In the genomic region with DNA sequence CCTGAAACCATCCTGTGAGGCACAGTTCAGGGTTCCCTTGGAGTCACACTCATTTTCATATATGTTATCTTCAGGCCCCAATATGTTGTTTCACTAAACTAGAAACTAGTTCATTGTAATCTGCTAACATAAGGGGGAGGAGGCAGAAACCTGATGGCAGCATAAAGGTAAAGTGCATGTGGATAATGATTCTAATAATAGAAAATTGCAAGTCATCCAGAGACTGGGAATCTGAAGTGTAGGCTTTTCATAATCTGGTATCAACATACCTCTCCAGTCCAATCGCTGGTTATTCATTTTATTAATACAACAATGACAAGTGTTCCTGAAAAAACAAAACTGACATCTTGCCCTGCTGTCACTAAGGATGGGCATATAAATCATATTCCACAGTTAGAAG, we compare ENCODE assay signal across 19 cellular contexts.
"Had no signal": no experiment of that assay in that cellular context is flagged by ENCODE, and none has a peak within 500 bp of the region (broad histone marks: within the 10 kb centered on the region; RNA-seq: fewer than 3 reads in every experiment).

No MANE protein-coding gene starts in this region.

- H3K36me3 ChIP-seq: ascending aorta, neural progenitor cell, sigmoid colon, thoracic aorta, upper lobe of left lung had no signal

- H3K36me3 Mint-ChIP-seq: memory B cell; naive thymus-derived CD4-positive, alpha-beta T cell; neural progenitor cell; stimulated activated effector memory CD8-positive, alpha-beta T cell treated with anti-CD3 and anti-CD28 coated beads, Interleukin-12 subunit alpha, Interleukin-12 subunit beta, amount 100 ng/mL, for 72 hours had no signal

- H3K27ac Mint-ChIP-seq: activated T-cell treated with anti-CD3 and anti-CD28 coated beads, Interleukin-2, amount 50 U/mL, for 72 hours; memory B cell; naive thymus-derived CD4-positive, alpha-beta T cell; neural progenitor cell; stimulated activated effector memory CD8-positive, alpha-beta T cell treated with anti-CD3 and anti-CD28 coated beads, Interleukin-12 subunit alpha, Interleukin-12 subunit beta, amount 100 ng/mL, for 72 hours had no signal

- H3K4me1 ChIP-seq: ascending aorta, neural progenitor cell, sigmoid colon, upper lobe of left lung had no signal

- DNase-seq: activated CD4-positive, alpha-beta T cell treated with anti-CD3 and anti-CD28 coated beads, Interleukin-2, amount 50 U/mL, for 4 hours; activated effector memory CD4-positive, alpha-beta T cell treated with anti-CD3 and anti-CD28 coated beads, Interleukin-2, amount 50 U/mL, for 16 hours; activated naive CD4-positive, alpha-beta T cell treated with anti-CD3 and anti-CD28 coated beads, Interleukin-2, amount 50 U/mL, for 16 hours; activated T-cell treated with anti-CD3 and anti-CD28 coated beads, Interleukin-2, amount 50 U/mL, for 72 hours; kidney; mucosa of descending colon; naive thymus-derived CD4-positive, alpha-beta T cell; sigmoid colon; stimulated activated CD4-positive, alpha-beta T cell treated with anti-CD3 and anti-CD28 coated beads, Interleukin-4, amount 100 ng/mL, for 24 hours; upper lobe of left lung had no signal

- H3K9ac ChIP-seq: neural progenitor cell had no signal

- ATAC-seq: activated T-cell treated with anti-CD3 and anti-CD28 coated beads, Interleukin-2, amount 50 U/mL, for 72 hours; mucosa of descending colon; naive thymus-derived CD4-positive, alpha-beta T cell; stimulated activated effector memory CD8-positive, alpha-beta T cell treated with anti-CD3 and anti-CD28 coated beads, Interleukin-12 subunit alpha, Interleukin-12 subunit beta, amount 100 ng/mL, for 72 hours had no signal

- H3K27me3 ChIP-seq: ascending aorta, neural progenitor cell, sigmoid colon, upper lobe of left lung had no signal

- H3K27ac ChIP-seq: ascending aorta, coronary artery, neural progenitor cell, sigmoid colon, thoracic aorta, upper lobe of left lung had no signal

- H3K4me2 ChIP-seq: neural progenitor cell had no signal

- FAIRE-seq: endometrium, frontal cortex, kidney, TTC549 had no signal

- H3K9me3 ChIP-seq: ascending aorta, mucosa of descending colon, sigmoid colon, thoracic aorta, upper lobe of left lung had no signal

- H3K9me3 Mint-ChIP-seq: memory B cell, neural progenitor cell had no signal

- H3K4me3 ChIP-seq: ascending aorta, coronary artery, mucosa of descending colon, neural progenitor cell, sigmoid colon, thoracic aorta, upper lobe of left lung had no signal

- H3K27me3 Mint-ChIP-seq: memory B cell; naive thymus-derived CD4-positive, alpha-beta T cell had no signal

- H3K4me3 Mint-ChIP-seq: activated T-cell treated with anti-CD3 and anti-CD28 coated beads, Interleukin-2, amount 50 U/mL, for 72 hours; memory B cell; naive thymus-derived CD4-positive, alpha-beta T cell; neural progenitor cell; stimulated activated effector memory CD8-positive, alpha-beta T cell treated with anti-CD3 and anti-CD28 coated beads, Interleukin-12 subunit alpha, Interleukin-12 subunit beta, amount 100 ng/mL, for 72 hours had no signal

- H3K4me1 Mint-ChIP-seq: memory B cell; naive thymus-derived CD4-positive, alpha-beta T cell; stimulated activated effector memory CD8-positive, alpha-beta T cell treated with anti-CD3 and anti-CD28 coated beads, Interleukin-12 subunit alpha, Interleukin-12 subunit beta, amount 100 ng/mL, for 72 hours had no signal
